ENCODE assay signal across 28 cellular contexts in the genomic region with DNA sequence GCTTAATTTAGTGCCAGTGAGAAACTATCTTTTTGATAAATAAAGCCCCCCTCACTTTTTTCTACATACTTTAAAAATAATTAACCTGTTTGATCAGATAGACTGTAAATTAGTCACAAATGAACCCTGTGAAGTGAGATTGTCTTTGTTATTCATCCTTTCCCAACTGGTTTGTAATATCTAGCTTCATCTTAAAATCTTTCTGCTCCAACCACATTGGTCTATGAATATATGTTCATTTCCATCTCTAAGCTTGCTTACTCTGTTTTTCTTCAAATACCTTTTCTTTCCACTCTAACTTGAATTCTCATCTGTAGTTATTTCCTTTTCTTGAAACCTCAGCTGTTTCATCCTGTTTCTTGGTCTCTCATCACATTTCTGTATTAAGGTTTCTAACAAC. TPM values are rescaled to one million over a fixed set of nuclear protein-coding genes. Genes with fewer than 3 reads are reported as not detected.
DNase-seq lines count a peak whose midpoint lies in the region; ATAC-seq, FAIRE-seq and TF ChIP-seq lines count a peak whose summit lies in the region.
"Had no signal": no experiment of that assay in that cellular context is flagged by ENCODE, and none has a peak within 500 bp of the region (broad histone marks: within the 10 kb centered on the region; RNA-seq: fewer than 3 reads in every experiment).

No MANE protein-coding gene starts in this region.

- H3K36me3 Mint-ChIP-seq in activated CD4-positive, alpha-beta T cell treated with anti-CD3 and anti-CD28 coated beads, Interleukin-2, amount 10 ng/mL, durations not matched to agents 24 days and 14 days (ENCODE audit: low read depth): peaks cover 16% of the 10 kb centered on the region
- peaks cover 4% of the 10 kb centered on the region for H3K36me3 Mint-ChIP-seq in activated CD4-positive, alpha-beta T cell treated with anti-CD3 and anti-CD28 coated beads, Interleukin-2, amount 10 ng/mL, durations not matched to agents 7 days and 5 days (ENCODE audit: low read depth)
- peaks cover 7% of the 10 kb centered on the region for H3K36me3 Mint-ChIP-seq in WTC11

- peak overlapping the region; percentile 3; the same call in 1 of the 2 replicates for H3K9ac ChIP-seq in iPS-20b (ENCODE audit: low read depth, low read length)
- H3K9ac ChIP-seq: SK-N-SH had no signal

- no peaks in the 10 kb centered on the region for H3K9me3 ChIP-seq in iPS-20b (ENCODE audit: insufficient read depth, low read depth, low read length)
- H3K9me3 ChIP-seq: left ventricle myocardium inferior, pancreas, SK-N-SH, testis had no signal

- CTCF ChIA-PET in activated CD4-positive, alpha-beta T cell treated with anti-CD3 and anti-CD28 coated beads, Interleukin-2, amount 10 ng/mL, durations not matched to agents 7 days and 5 days (lab: Charles Lee): interaction anchor here (0.9 kb wide), 1 partner anchor 11 kb away, joined by 3 read pairs; no protein-coding TSS in a partner anchor
- CTCF ChIA-PET in WTC11 (lab: Charles Lee): interaction anchor here (3.0 kb wide), 1 partner anchor 12 kb away, joined by 14 read pairs; the partner anchor contains the start of genes CPEB3 and MARCHF5

- no peaks in the 10 kb centered on the region for H3K27me3 Mint-ChIP-seq in activated CD4-positive, alpha-beta T cell treated with anti-CD3 and anti-CD28 coated beads, Interleukin-2, amount 10 ng/mL, durations not matched to agents 24 days and 14 days
- no peaks in the 10 kb centered on the region for H3K27me3 Mint-ChIP-seq in activated CD4-positive, alpha-beta T cell treated with anti-CD3 and anti-CD28 coated beads, Interleukin-2, amount 10 ng/mL, durations not matched to agents 7 days and 5 days
- H3K27me3 Mint-ChIP-seq in WTC11 (ENCODE audit: low read depth): no peaks in the 10 kb centered on the region
- H3K27me3 Mint-ChIP-seq: CD4-positive, alpha-beta T cell; stimulated activated naive B cell treated with anti-CD40 and anti-IgM and Interleukin-4, amounts not matched to agents 10 μg/mL and 1 μg/mL and 100 μg/mL, for 72 hours had no signal

- H3K36me3 ChIP-seq in iPS-20b (ENCODE audit: insufficient read depth, low read depth, low read length): no peaks in the 10 kb centered on the region
- H3K36me3 ChIP-seq: pancreas had no signal

- no peak for TF ChIP-seq CTCF in WTC11 (IDR thresholded peaks at IDR 0.05)

- DNase-seq in activated CD4-positive, alpha-beta T cell treated with anti-CD3 and anti-CD28 coated beads, Interleukin-2, amount 10 ng/mL, durations not matched to agents 24 days and 14 days: no peak
- no peak for DNase-seq in activated CD4-positive, alpha-beta T cell treated with anti-CD3 and anti-CD28 coated beads, Interleukin-2, amount 10 ng/mL, durations not matched to agents 7 days and 5 days
- DNase-seq in GM19239 (ENCODE audit: insufficient read length, low spot score) (no peak), WTC11 (ENCODE audit: low spot score) (no peak), NCI-H1694 treated with DMSO at 0.1 percent for 48 hours (lab: John Stamatoyannopoulos, UW) (no peak)
- DNase-seq: activated effector memory CD4-positive, alpha-beta T cell treated with Interleukin-2 at 50 U/mL for 16 hours; CD4-positive, alpha-beta T cell; central memory CD4-positive, alpha-beta T cell; endodermal cell; islet precursor cell; left ventricle myocardium inferior; mesenchymal stem cell; NCI-H1417; NCI-H2029 treated with DMSO at 0.1 percent for 48 hours; NCI-H526; pancreas; PC-9; SK-N-SH; stimulated activated naive B cell treated with anti-CD40 and anti-IgM and Interleukin-4, amounts not matched to agents 10 μg/mL and 1 μg/mL and 100 μg/mL, for 72 hours; testis had no signal

- no peaks in the 10 kb centered on the region for H3K27me3 ChIP-seq in iPS-20b (ENCODE audit: insufficient read depth, low read length)
- H3K27me3 ChIP-seq: pancreas, testis had no signal

- peak; percentile 39 for FAIRE-seq in GM19239 (lab: Jason Lieb, UNC)
- FAIRE-seq: pancreas, TTC549, urothelium cell line had no signal

- H3K4me1 Mint-ChIP-seq in activated CD4-positive, alpha-beta T cell treated with anti-CD3 and anti-CD28 coated beads, Interleukin-2, amount 10 ng/mL, durations not matched to agents 24 days and 14 days: peaks cover 21% of the 10 kb centered on the region
- H3K4me1 Mint-ChIP-seq in activated CD4-positive, alpha-beta T cell treated with anti-CD3 and anti-CD28 coated beads, Interleukin-2, amount 10 ng/mL, durations not matched to agents 7 days and 5 days: peaks cover 17% of the 10 kb centered on the region
- H3K4me1 Mint-ChIP-seq in WTC11: peaks cover 61% of the 10 kb centered on the region

- intact Hi-C loops in activated CD4-positive, alpha-beta T cell treated with anti-CD3 and anti-CD28 coated beads, Interleukin-2, amount 10 ng/mL, durations not matched to agents 24 days and 14 days (cut with micrococcal nuclease): no loop called here

- peaks cover 34% of the 10 kb centered on the region for H3K4me1 ChIP-seq in iPS-20b (ENCODE audit: insufficient read depth, low read length)
- H3K4me1 ChIP-seq: testis had no signal

- no peaks in the 10 kb centered on the region for H3K9me3 Mint-ChIP-seq in activated CD4-positive, alpha-beta T cell treated with anti-CD3 and anti-CD28 coated beads, Interleukin-2, amount 10 ng/mL, durations not matched to agents 24 days and 14 days
- no peaks in the 10 kb centered on the region for H3K9me3 Mint-ChIP-seq in activated CD4-positive, alpha-beta T cell treated with anti-CD3 and anti-CD28 coated beads, Interleukin-2, amount 10 ng/mL, durations not matched to agents 7 days and 5 days
- no peaks in the 10 kb centered on the region for H3K9me3 Mint-ChIP-seq in WTC11
- H3K9me3 Mint-ChIP-seq: CD4-positive, alpha-beta T cell; endodermal cell; neural crest cell; stimulated activated naive B cell treated with anti-CD40 and anti-IgM and Interleukin-4, amounts not matched to agents 10 μg/mL and 1 μg/mL and 100 μg/mL, for 72 hours had no signal

- no peak overlapping the region for H3K27ac ChIP-seq in iPS-20b (ENCODE audit: low read length)
- H3K27ac ChIP-seq: left ventricle myocardium inferior, pancreas, PC-9, skin epidermis, testis had no signal

- peak overlapping the region; percentile 1 for H3K4me3 Mint-ChIP-seq in activated CD4-positive, alpha-beta T cell treated with anti-CD3 and anti-CD28 coated beads, Interleukin-2, amount 10 ng/mL, durations not matched to agents 24 days and 14 days
- H3K4me3 Mint-ChIP-seq in activated CD4-positive, alpha-beta T cell treated with anti-CD3 and anti-CD28 coated beads, Interleukin-2, amount 10 ng/mL, durations not matched to agents 7 days and 5 days: no peak overlapping the region
- no peak overlapping the region for H3K4me3 Mint-ChIP-seq in WTC11
- H3K4me3 Mint-ChIP-seq: CD4-positive, alpha-beta T cell; endodermal cell; neural crest cell; stimulated activated naive B cell treated with anti-CD40 and anti-IgM and Interleukin-4, amounts not matched to agents 10 μg/mL and 1 μg/mL and 100 μg/mL, for 72 hours had no signal

- ATAC-seq in WTC11 (no peak), HG03442 (IDR thresholded peaks at IDR 0.05; ENCODE audit: unreplicated experiment) (no peak), GM19397 (IDR thresholded peaks at IDR 0.05; ENCODE audit: unreplicated experiment) (no peak)
- ATAC-seq: pancreas; Right ventricle myocardium inferior; stimulated activated naive B cell treated with anti-CD40 and anti-IgM and Interleukin-4, amounts not matched to agents 10 μg/mL and 1 μg/mL and 100 μg/mL, for 72 hours had no signal

- peak overlapping the region; percentile 35; the same call in 1 of the 2 replicates for H3K4me3 ChIP-seq in iPS-20b (ENCODE audit: low read length)
- H3K4me3 ChIP-seq: left ventricle myocardium inferior, pancreas, PC-9, skin epidermis, testis had no signal

- H3K27ac Mint-ChIP-seq in activated CD4-positive, alpha-beta T cell treated with anti-CD3 and anti-CD28 coated beads, Interleukin-2, amount 10 ng/mL, durations not matched to agents 24 days and 14 days: peak overlapping the region; percentile 20
- no peak overlapping the region for H3K27ac Mint-ChIP-seq in activated CD4-positive, alpha-beta T cell treated with anti-CD3 and anti-CD28 coated beads, Interleukin-2, amount 10 ng/mL, durations not matched to agents 7 days and 5 days
- peak overlapping the region; percentile 61 for H3K27ac Mint-ChIP-seq in WTC11
- H3K27ac Mint-ChIP-seq: CD4-positive, alpha-beta T cell; endodermal cell had no signal

- POLR2A ChIA-PET in activated CD4-positive, alpha-beta T cell treated with anti-CD3 and anti-CD28 coated beads, Interleukin-2, amount 10 ng/mL, durations not matched to agents 7 days and 5 days (lab: Charles Lee): no interaction called here
- POLR2A ChIA-PET in WTC11 (lab: Charles Lee): no interaction called here

TF ChIP-seq in WTC11, 78 proteins besides CTCF, POLR2A, EP300 and RAD21 (continues in another document):
- TF ChIP-seq FOXP1 (CRISPR knock-in tag; IDR thresholded peaks at IDR 0.05; ENCODE audit: borderline replicate concordance): no peak
- TF ChIP-seq CBFB (CRISPR knock-in tag; IDR thresholded peaks at IDR 0.05; ENCODE audit: low read depth): no peak
- no peak for TF ChIP-seq NR3C1 (CRISPR knock-in tag; conservative IDR thresholded peaks at IDR 0.05; ENCODE audit: low read depth)
- no peak for TF ChIP-seq ZNF423 (CRISPR knock-in tag; IDR thresholded peaks at IDR 0.05)
- no peak for TF ChIP-seq NR1H2 (CRISPR knock-in tag; IDR thresholded peaks at IDR 0.05)
- TF ChIP-seq ZNF219 (CRISPR knock-in tag; IDR thresholded peaks at IDR 0.05; ENCODE audit: borderline replicate concordance): no peak
- TF ChIP-seq CREM (CRISPR knock-in tag; IDR thresholded peaks at IDR 0.05): no peak
- no peak for TF ChIP-seq IRF1 (CRISPR knock-in tag; IDR thresholded peaks at IDR 0.05)

RNA-seq across cellular contexts. Expression of gene MARCHF5, which starts 12.1 kb away (rescaled TPM):
- total RNA-seq in activated CD4-positive, alpha-beta T cell treated with anti-CD3 and anti-CD28 coated beads, Interleukin-2, amount 10 ng/mL, durations not matched to agents 24 days and 14 days: 22.0 and 24.7 TPM in 2 replicates
- total RNA-seq in activated CD4-positive, alpha-beta T cell treated with anti-CD3 and anti-CD28 coated beads, Interleukin-2, amount 10 ng/mL, durations not matched to agents 7 days and 5 days: 10 to 100 TPM; 15.1 to 21.5 TPM
- 26.7 to 32.2 TPM (median 26.8 TPM) in 3 replicates for total RNA-seq in WTC11 (2021)

RNA-seq across cellular contexts. Expression of gene CPEB3, which starts 12.2 kb away (rescaled TPM):
- 2.2 and 2.5 TPM in 2 replicates for total RNA-seq in activated CD4-positive, alpha-beta T cell treated with anti-CD3 and anti-CD28 coated beads, Interleukin-2, amount 10 ng/mL, durations not matched to agents 24 days and 14 days
- 1 to 10 TPM; 2.2 to 2.6 TPM for total RNA-seq in activated CD4-positive, alpha-beta T cell treated with anti-CD3 and anti-CD28 coated beads, Interleukin-2, amount 10 ng/mL, durations not matched to agents 7 days and 5 days
- total RNA-seq in WTC11 (2021): 1.9 to 2.4 TPM (median 2.4 TPM) in 3 replicates
